Comparison of ENCODE assay signal across 9 cellular contexts in the genomic region with DNA sequence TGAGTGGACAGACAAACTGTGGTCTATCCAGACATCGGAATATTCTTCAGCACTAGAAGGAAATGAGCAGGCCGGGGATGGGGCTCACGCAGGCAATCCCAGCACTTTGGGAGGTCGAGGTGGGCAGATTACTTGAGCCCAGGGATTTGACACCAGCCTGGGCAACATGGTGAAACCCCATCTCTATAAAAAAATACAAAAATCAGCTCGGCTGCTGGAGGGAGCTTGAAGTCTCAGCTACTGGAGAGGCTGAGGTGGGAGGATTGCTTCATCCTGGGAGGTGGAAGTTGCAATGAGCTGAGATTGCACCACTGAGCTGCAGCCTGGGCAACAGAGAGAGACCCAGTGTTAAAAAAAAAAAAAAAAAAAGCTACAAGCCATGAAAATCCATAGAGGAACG. TPM values are rescaled to one million over a fixed set of nuclear protein-coding genes. Genes with fewer than 3 reads are reported as not detected.
DNase-seq lines count a peak whose midpoint lies in the region; ATAC-seq, FAIRE-seq and TF ChIP-seq lines count a peak whose summit lies in the region.
"Had no signal": no experiment of that assay in that cellular context is flagged by ENCODE, and none has a peak within 500 bp of the region (broad histone marks: within the 10 kb centered on the region; RNA-seq: fewer than 3 reads in every experiment).

No MANE protein-coding gene starts in this region.

- H2BK120ac ChIP-seq in H1 (replicated peaks; ENCODE audit: low read depth, low read length), result no peak overlapping the region

- H3K27ac ChIP-seq in OCI-LY7 (ENCODE audit: low read depth, low read length, poor library complexity, severe bottlenecking) (no peak overlapping the region), H1 (ENCODE audit: low read depth, low read length) (no peak overlapping the region)
- H3K27ac ChIP-seq: SK-N-MC had no signal

- H4K5ac ChIP-seq in H1 (ENCODE audit: insufficient read length, low read depth, low read length), result no peak overlapping the region

- H3K4me3 ChIP-seq in OCI-LY7 (ENCODE audit: low read depth, low read length, poor library complexity, severe bottlenecking) (no peak overlapping the region), H1 (ENCODE audit: extremely low read depth in 1 of 4, insufficient read depth in 2 of 4, low read depth in 3 of 4, low read length in 4 of 4) (no peak overlapping the region)
- H3K4me3 ChIP-seq: SK-N-MC had no signal

- FAIRE-seq in H1 (lab: Jason Lieb, UNC), result no peak

- H3K9ac ChIP-seq in H1 (replicated peaks in 1 of 4; ENCODE audit: extremely low read depth in 1 of 4, low read depth in 3 of 4, low read length in 3 of 4), result no peak overlapping the region

- no peaks in the 10 kb centered on the region for H3K36me3 Mint-ChIP-seq in neural crest cell (ENCODE audit: low read depth)

- no peaks in the 10 kb centered on the region for H3K9me2 ChIP-seq in OCI-LY7 (ENCODE audit: insufficient read depth, low read length)

- H3K9me3 ChIP-seq in OCI-LY7 (ENCODE audit: low read length) (no peaks in the 10 kb centered on the region), H1 (ENCODE audit: insufficient read depth in 2 of 2, low read depth in 1 of 2, low read length in 1 of 2) (no peaks in the 10 kb centered on the region)

- no peak for TF ChIP-seq RAD21 in H1 (IDR thresholded peaks at IDR 0.05 in 1 of 2, conservative IDR thresholded peaks at IDR 0.05 in 1 of 2; ENCODE audit: low read depth in 2 of 2, low read length in 2 of 2)

- H2BK5ac ChIP-seq in H1 (ENCODE audit: low read depth, low read length), result no peak overlapping the region

- H3K4me3 Mint-ChIP-seq in neural crest cell, result no peak overlapping the region

- H3K27ac Mint-ChIP-seq in neural crest cell (ENCODE audit: unreplicated experiment), result peak overlapping the region; percentile 73

- CTCF ChIA-PET in OCI-LY7 (lab: Charles Lee; ENCODE audit: unreplicated experiment) (no interaction called here), H1 (lab: Charles Lee; ENCODE audit: partially characterized antibody) (interaction anchor here (0.8 to 4.1 kb wide), 6 partner anchors 15 to 385 kb away, joined by 3 to 16 read pairs (median 3); no protein-coding TSS in a partner anchor)

- no peaks in the 10 kb centered on the region for H3K27me3 Mint-ChIP-seq in neural crest cell (ENCODE audit: low read depth)

- TF ChIP-seq CTCF in OCI-LY7 (conservative IDR thresholded peaks at IDR 0.05; ENCODE audit: low read length) (no peak), H1 (IDR thresholded peaks at IDR 0.05; ENCODE audit: control extremely low read depth in 1 of 3, insufficient read depth in 1 of 3, low read depth in 1 of 3, low read length in 3 of 3) (no peak), neural crest cell (conservative IDR thresholded peaks at IDR 0.05) (no peak)

- H3K56ac ChIP-seq in H1 (replicated peaks; ENCODE audit: insufficient read length, low read depth, low read length), result no peak overlapping the region

- no peak overlapping the region for H2BK20ac ChIP-seq in H1 (ENCODE audit: low read length)

- H3K79me2 ChIP-seq in OCI-LY7 (ENCODE audit: insufficient read depth, low read depth, low read length) (no peaks in the 10 kb centered on the region), H1 (ENCODE audit: control insufficient read depth in 1 of 2, insufficient read depth in 2 of 2, low read length in 2 of 2) (no peaks in the 10 kb centered on the region)

- H3K27me3 ChIP-seq in H1 (replicated peaks in 1 of 4; ENCODE audit: control insufficient read depth in 3 of 4, extremely low read depth in 1 of 4, insufficient read depth in 3 of 4, low read length in 3 of 4), result no peaks in the 10 kb centered on the region

- H3K79me1 ChIP-seq in H1 (ENCODE audit: low read depth, low read length), result no peaks in the 10 kb centered on the region

- H4K20me1 ChIP-seq in OCI-LY7 (ENCODE audit: insufficient read depth, low read length), result no peaks in the 10 kb centered on the region
- H4K20me1 ChIP-seq in H1 (replicated peaks in 1 of 2; ENCODE audit: control insufficient read depth in 1 of 2, insufficient read depth in 2 of 2, low read length in 2 of 2), result no peaks in the 10 kb centered on the region

- no peak overlapping the region for H2AFZ ChIP-seq in OCI-LY7 (ENCODE audit: low read length)
- H2AFZ ChIP-seq in H1 (ENCODE audit: low read length), result no peak overlapping the region

- no TSS peak for BruUV-seq in OCI-LY7 (replicated peaks; lab: Mats Ljungman, UMichigan)

- H3K4me1 Mint-ChIP-seq in neural crest cell, result peaks cover 9% of the 10 kb centered on the region

- no peak overlapping the region for H3K4ac ChIP-seq in H1 (replicated peaks; ENCODE audit: insufficient read length, low read depth, low read length)

- DNase-seq in EH (ENCODE audit: low read depth) (peak; percentile 62), OCI-LY7 (ENCODE audit: low spot score) (no peak), H1 (ENCODE audit: low read depth in 1 of 2, low spot score in 2 of 2) (no peak), neural crest cell (ENCODE audit: low read depth, low spot score) (no peak), NCI-H1694 (lab: John Stamatoyannopoulos, UW) (no peak)

- H3K4me1 ChIP-seq in OCI-LY7 (ENCODE audit: insufficient read depth, low read length, poor library complexity, severe bottlenecking) (peaks cover 5% of the 10 kb centered on the region), H1 (replicated peaks in 1 of 4; ENCODE audit: control insufficient read depth in 3 of 4, insufficient read depth in 4 of 4, low read length in 3 of 4) (peaks cover 5 to 15% (median 11%) of the 10 kb centered on the region in 4 experiments)

- peaks cover 3% of the 10 kb centered on the region; the same call in 1 of the 2 replicates for H3K23me2 ChIP-seq in H1 (ENCODE audit: low read depth, low read length)

- no peak for ATAC-seq in GM18868 (IDR thresholded peaks at IDR 0.05; ENCODE audit: unreplicated experiment)
- no peak for ATAC-seq in GM19395 (IDR thresholded peaks at IDR 0.05; ENCODE audit: unreplicated experiment)
- ATAC-seq in HG02973 (IDR thresholded peaks at IDR 0.05; ENCODE audit: unreplicated experiment), result no peak

- TF ChIP-seq EP300 in H1 (IDR thresholded peaks at IDR 0.05; ENCODE audit: borderline replicate concordance in 1 of 2, low read depth in 2 of 2, low read length in 2 of 2), result no peak

- H3K9me3 Mint-ChIP-seq in neural crest cell, result peaks cover 4% of the 10 kb centered on the region

- H2BK15ac ChIP-seq in H1 (ENCODE audit: low read length), result no peak overlapping the region; the same call in 1 of the 2 replicates

- intact Hi-C loops in OCI-LY7 (cut with micrococcal nuclease; ENCODE audit: unreplicated experiment), result no loop called here

- no peak overlapping the region for H3K18ac ChIP-seq in H1 (ENCODE audit: extremely low read depth, low read length)

- no peak overlapping the region for H3K14ac ChIP-seq in H1 (ENCODE audit: insufficient read length)

- WGBS in H1 (ENCODE audit: extremely low coverage in 1 of 2, insufficient coverage in 1 of 2, insufficient read length in 1 of 2, insufficient replicate concordance in 2 of 2, low coverage in 1 of 2, low lambda C conversion rate in 2 of 2, missing lambda C conversion rate in 1 of 2), 2 experiments, result 80% methylated on average over 6 of the region's 6 CpGs; no CpG with 5 or more reads in 1 of the 2 experiments

- H3K4me2 ChIP-seq in OCI-LY7 (ENCODE audit: low read length) (peak overlapping the region; percentile 28; the same call in 1 of the 2 replicates), H1 (ENCODE audit: insufficient read depth in 1 of 2, low read depth in 2 of 2, low read length in 2 of 2) (peak overlapping the region in 1 of 2 experiments; percentile 40; a peak in 1 of 4 replicates)

- H3K36me3 ChIP-seq in OCI-LY7 (ENCODE audit: insufficient read depth, low read length), result no peaks in the 10 kb centered on the region
- H3K36me3 ChIP-seq in H1 (ENCODE audit: control insufficient read depth in 2 of 4, insufficient read depth in 4 of 4, low read length in 3 of 4), result no peaks in the 10 kb centered on the region

- TF ChIP-seq POLR2A in H1 (IDR thresholded peaks at IDR 0.05; ENCODE audit: control extremely low read depth in 1 of 2, low read depth in 2 of 2, low read length in 2 of 2), result no peak

- no peak overlapping the region for H4K91ac ChIP-seq in H1 (replicated peaks; ENCODE audit: insufficient read length, low read length)

- H3K23ac ChIP-seq in H1 (ENCODE audit: insufficient read length), result no peak overlapping the region

- POLR2A ChIA-PET in OCI-LY7 (lab: Charles Lee), result interaction anchor here (0.6 kb wide), 1 partner anchor 12 kb away, joined by 3 read pairs; no protein-coding TSS in a partner anchor
- POLR2A ChIA-PET in H1 (lab: Charles Lee; ENCODE audit: partially characterized antibody), result interaction anchor here (0.9 to 1.8 kb wide), 2 partner anchors 9 to 14 kb away, joined by 3 to 4 read pairs; no protein-coding TSS in a partner anchor

- H4K8ac ChIP-seq in H1 (ENCODE audit: extremely low read depth, insufficient read depth, low read length), result no peak overlapping the region

- H2AK5ac ChIP-seq in H1 (ENCODE audit: low read depth, low read length), result no peak overlapping the region

- no peak overlapping the region for H2BK12ac ChIP-seq in H1 (ENCODE audit: low read depth, low read length)

RNA-seq across cellular contexts. Expression of a gene that starts 8.0 kb away (rescaled TPM):
- 27.7 and 31.7 TPM in 2 replicates for total RNA-seq in OCI-LY7 (2014; rRNA removed; shearing (Covaris generic))
- total RNA-seq in OCI-LY7 (2022) (35.5 and 44.1 TPM in 2 replicates), neural crest cell (95.5 and 109 TPM in 2 replicates)
- total RNA-seq in H1 (2021; fragmentation: NEBNext Ultra II Directional; extraction: Animal tissue kit (Norgen Biotek cat#: 25700)), result 169 and 182 TPM in 2 replicates
- 173 and 243 TPM in 2 replicates for polyA plus RNA-seq in H1 (2011; rRNA removed)
- 138 TPM for polyA plus RNA-seq in H1 (2011; cell fraction: cytosol; rRNA removed)
- 238 TPM for polyA plus RNA-seq in H1 (2011; cell fraction: nucleus; rRNA removed)
- 130 to 236 TPM (median 215 TPM) in 4 replicates for polyA plus RNA-seq in H1 (2012, experiment 1 of 2)
- polyA plus RNA-seq in H1 (2012, experiment 2 of 2), result 250 TPM
- polyA plus RNA-seq in H1 (2013, experiment 1 of 2), result 221 TPM
- 199 TPM for polyA plus RNA-seq in H1 (2013, experiment 2 of 2)
- 142 and 153 TPM in 2 replicates for polyA minus RNA-seq in H1 (2011; rRNA and poly(A)+ RNA removed)
- 129 TPM for polyA minus RNA-seq in H1 (2011; cell fraction: cytosol; rRNA and poly(A)+ RNA removed)
- polyA minus RNA-seq in H1 (2011; cell fraction: nucleus; rRNA and poly(A)+ RNA removed), result 94.0 TPM

RNA-seq across cellular contexts. Expression of a gene that starts 21.3 kb away (rescaled TPM):
- 0.05 and 0.38 TPM in 2 replicates for total RNA-seq in OCI-LY7 (2014; rRNA removed; shearing (Covaris generic))
- total RNA-seq in OCI-LY7 (2022) (0.30 and 1.2 TPM in 2 replicates), neural crest cell (0.66 TPM in 1 of 2 replicates, not detected in the other)
- total RNA-seq in H1 (2021; fragmentation: NEBNext Ultra II Directional; extraction: Animal tissue kit (Norgen Biotek cat#: 25700)), result 0.22 and 0.23 TPM in 2 replicates
- polyA plus RNA-seq in H1 (2011; rRNA removed), result 0.08 and 0.14 TPM in 2 replicates
- polyA plus RNA-seq in H1 (2011; cell fraction: cytosol; rRNA removed), result 0.06 TPM
- polyA plus RNA-seq in H1 (2011; cell fraction: nucleus; rRNA removed), result 0.19 TPM
- 0.16 to 0.25 TPM (median 0.19 TPM) in 4 replicates for polyA plus RNA-seq in H1 (2012, experiment 1 of 2)
- not detected for polyA plus RNA-seq in H1 (2012, experiment 2 of 2)
- 0.10 TPM for polyA plus RNA-seq in H1 (2013, experiment 1 of 2)
- polyA plus RNA-seq in H1 (2013, experiment 2 of 2), result 0.06 TPM
- 0.16 TPM in 1 of 2 replicates, not detected in the other for polyA minus RNA-seq in H1 (2011; rRNA and poly(A)+ RNA removed)
- polyA minus RNA-seq in H1 (2011; cell fraction: cytosol; rRNA and poly(A)+ RNA removed), result not detected
- not detected for polyA minus RNA-seq in H1 (2011; cell fraction: nucleus; rRNA and poly(A)+ RNA removed)
